ENCODE assay signal across 8 cellular contexts in the genomic region with DNA sequence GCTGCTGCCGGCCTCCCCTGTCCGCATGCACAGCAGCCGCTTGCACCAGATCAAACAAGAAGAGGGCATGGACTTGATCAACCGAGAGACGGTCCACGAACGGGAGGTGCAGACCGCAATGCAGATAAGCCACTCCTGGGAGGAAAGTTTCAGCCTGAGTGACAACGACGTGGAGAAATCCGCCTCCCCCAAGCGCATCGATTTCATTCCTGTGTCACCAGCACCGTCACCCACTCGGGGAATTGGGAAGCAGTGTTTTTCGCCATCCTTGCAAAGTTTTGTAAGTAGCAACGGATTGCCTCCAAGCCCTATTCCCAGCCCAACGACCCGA.
DNase-seq lines count a peak whose midpoint lies in the region; ATAC-seq and TF ChIP-seq lines count a peak whose summit lies in the region.

No MANE protein-coding gene starts in this region.

- no peak overlapping the region for H2BK5ac ChIP-seq in mesendoderm (ENCODE audit: low read length)

- TF ChIP-seq CTCF in right atrium auricular region (IDR thresholded peaks at IDR 0.05) (peak in 1 of 2 donors; percentile 5), brain microvascular endothelial cell (IDR thresholded peaks at IDR 0.05; ENCODE audit: low read depth, low read length, missing control alignments) (no peak)

- DNase-seq in right atrium auricular region (ENCODE audit: low spot score) (no peak), left ventricle myocardium superior (no peak), brain microvascular endothelial cell (no peak), mesendoderm (no peak), NCI-H1436 treated with DMSO at 0.1 percent for 48 hours (lab: John Stamatoyannopoulos, UW) (no peak), NCI-H82 (lab: John Stamatoyannopoulos, UW) (no peak), GM03348 (ENCODE audit: low spot score) (no peak), HEK293T (ENCODE audit: extremely low spot score) (no peak)

- H3K27me3 ChIP-seq in right atrium auricular region, result no peaks in the 10 kb centered on the region
- H3K27me3 ChIP-seq in brain microvascular endothelial cell (replicated peaks), result no peaks in the 10 kb centered on the region
- H3K27me3 ChIP-seq in mesendoderm (ENCODE audit: insufficient read depth, low read length, poor library complexity), result no peaks in the 10 kb centered on the region

- no peak overlapping the region for H2AK5ac ChIP-seq in mesendoderm (ENCODE audit: low read length)

- H3K9ac ChIP-seq in mesendoderm (ENCODE audit: low read length), result peak overlapping the region; percentile 97

- peak overlapping the region; percentile 92 to 93 for H3K27ac ChIP-seq in right atrium auricular region
- peak overlapping the region; percentile 62 for H3K27ac ChIP-seq in brain microvascular endothelial cell
- no peak overlapping the region for H3K27ac ChIP-seq in mesendoderm (ENCODE audit: low read depth, low read length)

- no peak overlapping the region for H4K5ac ChIP-seq in mesendoderm (ENCODE audit: low read length)

- H2BK120ac ChIP-seq in mesendoderm (ENCODE audit: low read depth, low read length), result no peak overlapping the region

- H3K23ac ChIP-seq in mesendoderm (ENCODE audit: low read length), result peak overlapping the region; percentile 94

- intact Hi-C loops in left ventricle myocardium superior (cut with micrococcal nuclease), result loop anchor here (2.0 kb wide), 1 partner anchor 74 kb away; no protein-coding TSS in a partner anchor

- no peak overlapping the region for H2BK15ac ChIP-seq in mesendoderm (replicated peaks; ENCODE audit: low read depth)

- no peak overlapping the region for H3K4ac ChIP-seq in mesendoderm (ENCODE audit: low read depth, low read length)

- POLR2A ChIA-PET in HEK293T (lab: Yijun Ruan, JAX), result interaction anchor here (0.6 to 1.4 kb wide), 9 partner anchors 9 to 229 kb away, joined by 3 to 4 read pairs (median 3); partner anchors contain the start of gene PIP5K1B

- peak overlapping the region; percentile 98 for H3K4me2 ChIP-seq in mesendoderm (ENCODE audit: low read length)

- in situ Hi-C loops in brain microvascular endothelial cell (cut with HindIII; ENCODE audit: low pct_ligation_motif_present, low sequenced_read_pairs), result no loop called here

- peaks cover 11% of the 10 kb centered on the region for H3K79me1 ChIP-seq in mesendoderm (ENCODE audit: low read length)

- peaks cover 9% of the 10 kb centered on the region for H3K79me2 ChIP-seq in mesendoderm (ENCODE audit: control insufficient read depth, insufficient read depth, low read length)

- H3K4me3 ChIP-seq in right atrium auricular region, result peak overlapping the region; percentile 73 to 74
- H3K4me3 ChIP-seq in brain microvascular endothelial cell (ENCODE audit: low read depth, low read length), result peak overlapping the region; percentile 84
- peak overlapping the region; percentile 92 for H3K4me3 ChIP-seq in mesendoderm (ENCODE audit: low read length)

- H3K4me1 ChIP-seq in right atrium auricular region, result peaks cover 0 to 66% of the 10 kb centered on the region in 2 donors
- no peaks in the 10 kb centered on the region for H3K4me1 ChIP-seq in mesendoderm (ENCODE audit: control insufficient read depth, low read depth, low read length)

- H3K18ac ChIP-seq in mesendoderm (ENCODE audit: low read length), result no peak overlapping the region

- peak overlapping the region; percentile 94 for H3K56ac ChIP-seq in mesendoderm (ENCODE audit: low read length)

- ATAC-seq in left ventricle myocardium superior, result no peak

- CTCF ChIA-PET in HEK293T (lab: Yijun Ruan, JAX), result interaction anchor here (1.2 kb wide), 1 partner anchor 446 kb away, joined by 3 read pairs; no protein-coding TSS in a partner anchor

- H3K9me3 ChIP-seq in right atrium auricular region, result no peaks in the 10 kb centered on the region

- H3K36me3 ChIP-seq in right atrium auricular region (no peaks in the 10 kb centered on the region), brain microvascular endothelial cell (replicated peaks) (no peaks in the 10 kb centered on the region), mesendoderm (ENCODE audit: control insufficient read depth, insufficient read depth, low read length) (no peaks in the 10 kb centered on the region)

- WGBS in mesendoderm (ENCODE audit: extremely low coverage, insufficient coverage, low lambda C conversion rate), result no CpG with 5 or more reads among the region's 19 CpGs

- H4K8ac ChIP-seq in mesendoderm (ENCODE audit: low read depth, low read length), result no peak overlapping the region

TF ChIP-seq in HEK293T, 16 proteins besides CTCF, POLR2A, EP300 and RAD21:
- TF ChIP-seq LEF1 (IDR thresholded peaks at IDR 0.05; ENCODE audit: borderline replicate concordance) (no peak), SP1 (IDR thresholded peaks at IDR 0.05) (no peak), TARDBP (IDR thresholded peaks at IDR 0.05) (no peak), L3MBTL2 (conservative IDR thresholded peaks at IDR 0.05) (no peak), HDGF (IDR thresholded peaks at IDR 0.05; ENCODE audit: borderline replicate concordance) (no peak), FOXM1 (IDR thresholded peaks at IDR 0.05; ENCODE audit: borderline replicate concordance) (no peak), FOXA1 (IDR thresholded peaks at IDR 0.05) (no peak), FOXK2 (IDR thresholded peaks at IDR 0.05) (no peak), BHLHE40 (IDR thresholded peaks at IDR 0.05; ENCODE audit: borderline replicate concordance) (no peak), ZNF384 (IDR thresholded peaks at IDR 0.05) (no peak), CTBP1 (IDR thresholded peaks at IDR 0.05; ENCODE audit: borderline replicate concordance) (no peak), SUZ12 (IDR thresholded peaks at IDR 0.05) (no peak), PKNOX1 (IDR thresholded peaks at IDR 0.05) (no peak), ARNT (IDR thresholded peaks at IDR 0.05) (no peak), ELF4 (IDR thresholded peaks at IDR 0.05) (no peak)
